In the genomic region with DNA sequence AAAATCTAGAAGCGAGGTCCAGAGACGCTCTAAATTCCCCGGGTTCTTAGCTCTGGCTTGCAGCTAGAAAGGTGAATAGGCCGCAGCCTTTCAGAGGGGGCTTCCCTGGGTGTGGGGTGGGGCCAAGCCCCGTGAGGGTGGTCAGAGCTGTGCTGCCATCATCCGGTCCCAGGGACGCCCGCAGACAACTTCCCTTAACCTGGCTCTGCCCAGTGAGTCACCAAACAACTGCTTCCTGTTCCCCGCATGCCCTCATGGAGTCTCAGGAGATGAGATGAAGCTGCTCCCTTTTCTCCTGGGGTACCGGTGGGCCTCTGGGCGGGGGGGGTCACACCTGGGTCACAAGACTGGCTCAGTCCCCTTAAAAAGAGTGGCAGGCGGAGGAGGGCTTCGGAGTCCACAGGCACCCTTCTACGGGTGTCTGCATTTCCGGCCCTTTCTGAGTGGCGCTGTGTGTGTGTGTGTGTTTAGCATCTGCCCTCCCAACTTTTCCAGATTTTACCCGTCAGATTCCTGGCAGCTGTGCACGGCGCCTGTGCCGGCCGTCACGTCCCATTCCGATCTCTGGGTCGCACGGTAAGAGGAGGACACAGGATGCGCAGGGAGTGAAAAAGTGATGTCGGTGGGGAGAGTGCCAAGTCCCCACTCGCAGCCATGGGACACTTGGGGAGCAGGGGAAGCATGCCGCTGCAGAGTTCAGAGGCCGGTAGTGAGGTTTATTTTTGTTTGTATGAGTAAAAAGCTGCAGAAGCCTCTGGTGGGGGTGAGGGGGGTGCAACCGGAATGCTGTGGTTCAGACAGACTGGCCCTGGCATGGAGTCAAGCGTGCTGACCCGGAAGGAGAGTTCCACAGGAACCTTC, we compare ENCODE assay signal across 10 cellular contexts. TPM values are rescaled to one million over a fixed set of nuclear protein-coding genes. Genes with fewer than 3 reads are reported as not detected.
DNase-seq lines count a peak whose midpoint lies in the region; ATAC-seq, FAIRE-seq and TF ChIP-seq lines count a peak whose summit lies in the region.
"Had no signal": no experiment of that assay in that cellular context is flagged by ENCODE, and none has a peak within 500 bp of the region (broad histone marks: within the 10 kb centered on the region; RNA-seq: fewer than 3 reads in every experiment).

No MANE protein-coding gene starts in this region.

- H3K4me3 Mint-ChIP-seq in stimulated activated memory B cell treated with anti-CD40 and anti-IgM and Interleukin-4, amounts not matched to agents 10 μg/mL and 1 μg/mL and 100 μg/mL, for 72 hours = peak overlapping the region; percentile 7
- no peak overlapping the region for H3K4me3 Mint-ChIP-seq in immature natural killer cell

- TF ChIP-seq CTCF in adrenal gland (IDR thresholded peaks at IDR 0.05) = no peak

- H3K4me3 ChIP-seq in adrenal gland = no peak overlapping the region

- no peaks in the 10 kb centered on the region for H3K9me3 Mint-ChIP-seq in stimulated activated memory B cell treated with anti-CD40 and anti-IgM and Interleukin-4, amounts not matched to agents 10 μg/mL and 1 μg/mL and 100 μg/mL, for 72 hours
- H3K9me3 Mint-ChIP-seq in immature natural killer cell = no peaks in the 10 kb centered on the region

- H3K27me3 Mint-ChIP-seq in stimulated activated memory B cell treated with anti-CD40 and anti-IgM and Interleukin-4, amounts not matched to agents 10 μg/mL and 1 μg/mL and 100 μg/mL, for 72 hours = no peaks in the 10 kb centered on the region
- peaks cover 2 to 11% (median 6%) of the 10 kb centered on the region in 3 donors for H3K27me3 Mint-ChIP-seq in immature natural killer cell (ENCODE audit: low read depth in 3 of 3)

- ATAC-seq in stimulated activated memory B cell treated with anti-CD40 and anti-IgM and Interleukin-4, amounts not matched to agents 10 μg/mL and 1 μg/mL and 100 μg/mL, for 72 hours = no peak
- ATAC-seq in HG03039 (IDR thresholded peaks at IDR 0.05; ENCODE audit: unreplicated experiment) = no peak

- H3K9me3 ChIP-seq in adrenal gland (replicated peaks in 1 of 3) = no peaks in the 10 kb centered on the region

- no peak for TF ChIP-seq POLR2A in adrenal gland (IDR thresholded peaks at IDR 0.05)

- DNase-seq in Kasumi-1 (lab: John Stamatoyannopoulos, UW) = peak; percentile 9 to 13
- DNase-seq in adrenal gland = peak in 6 of 7 donors; percentile 58 to 83 (median 67)
- peak; percentile 87 for DNase-seq in hepatic stellate cell (ENCODE audit: low spot score)
- no peak for DNase-seq in HuH-7 (ENCODE audit: low spot score)
- no peak for DNase-seq in HTR-8/SVneo (ENCODE audit: insufficient read length, low spot score)
- no peak for DNase-seq in immature natural killer cell
- DNase-seq: T-helper 9 cell had no signal

- FAIRE-seq in HTR-8/SVneo (lab: Jason Lieb, UNC) = no peak

- H3K27ac ChIP-seq in adrenal gland = peak overlapping the region in 4 of 5 donors; percentile 71 to 91 (median 82)

- H3K36me3 Mint-ChIP-seq in stimulated activated memory B cell treated with anti-CD40 and anti-IgM and Interleukin-4, amounts not matched to agents 10 μg/mL and 1 μg/mL and 100 μg/mL, for 72 hours = peaks cover 45% of the 10 kb centered on the region
- peaks cover 4 to 31% (median 20%) of the 10 kb centered on the region in 3 donors for H3K36me3 Mint-ChIP-seq in immature natural killer cell

- WGBS in adrenal gland, 4 donors = 62 to 76% (median 65%) methylated on average over 27 to 33 of the region's 33 CpGs

- H3K36me3 ChIP-seq in adrenal gland (replicated peaks in 1 of 2) = peaks cover 0 to 8% of the 10 kb centered on the region in 2 donors

- peaks cover 59% of the 10 kb centered on the region for H3K4me1 Mint-ChIP-seq in stimulated activated memory B cell treated with anti-CD40 and anti-IgM and Interleukin-4, amounts not matched to agents 10 μg/mL and 1 μg/mL and 100 μg/mL, for 72 hours
- peaks cover 19 to 47% of the 10 kb centered on the region in 2 donors for H3K4me1 Mint-ChIP-seq in immature natural killer cell

- no peaks in the 10 kb centered on the region for H3K27me3 ChIP-seq in adrenal gland

- H3K27ac Mint-ChIP-seq in stimulated activated memory B cell treated with anti-CD40 and anti-IgM and Interleukin-4, amounts not matched to agents 10 μg/mL and 1 μg/mL and 100 μg/mL, for 72 hours = peak overlapping the region; percentile 92
- no peak overlapping the region for H3K27ac Mint-ChIP-seq in immature natural killer cell

- intact Hi-C loops in adrenal gland (cut with DNase I) = no loop called here

- H3K4me1 ChIP-seq in adrenal gland (replicated peaks in 1 of 2) = peaks cover 6 to 51% of the 10 kb centered on the region in 2 donors

RNA-seq across cellular contexts. Expression of gene HIC1, which starts 16.7 kb away (rescaled TPM):
- 10 to 100 TPM in 7 of 8 donors, 1 to 10 TPM in 1; 9.8 to 61.8 (median 31.5) TPM for total RNA-seq in adrenal gland
- polyA plus RNA-seq in adrenal gland (10 to 100 TPM in 1 of 3 donors, 1 to 10 TPM in 1, under 1 TPM in 1; 0.92 to 16.7 (median 7.7) TPM), immature natural killer cell (1 to 10 TPM in 2 of 3 donors, under 1 TPM in 1; 0.90 to 5.9 (median 1.2) TPM)

RNA-seq across cellular contexts. Expression of gene OVCA2, which starts 29.8 kb away (rescaled TPM):
- total RNA-seq in adrenal gland = 10 to 100 TPM; 37.2 to 75.9 (median 55.6) TPM
- polyA plus RNA-seq in adrenal gland (100 to 1,000 TPM in 2 of 3 donors, 10 to 100 TPM in 1; 57.5 to 155 (median 102) TPM), immature natural killer cell (100 to 1,000 TPM in 2 of 3 donors, 10 to 100 TPM in 1; 90.6 to 107 (median 104) TPM)

RNA-seq across cellular contexts. Expression of gene DPH1, which starts 41.7 kb away (rescaled TPM):
- total RNA-seq in adrenal gland = 10 to 100 TPM; 37.7 to 65.3 (median 57.7) TPM
- polyA plus RNA-seq in adrenal gland (100 to 1,000 TPM in 1 of 3 donors, 10 to 100 TPM in 2; 34.3 to 100 (median 69.7) TPM), immature natural killer cell (10 to 100 TPM; 18.6 to 26.4 (median 21.4) TPM)

RNA-seq across cellular contexts. Expression of gene RTN4RL1, which starts 46.5 kb away (rescaled TPM):
- total RNA-seq in adrenal gland = 1 to 10 TPM; 5.1 to 9.4 (median 8.0) TPM
- 1 to 10 TPM; 1.8 to 2.4 (median 1.9) TPM for polyA plus RNA-seq in adrenal gland
- polyA plus RNA-seq in immature natural killer cell = under 1 TPM in 1 of 3 donors, not detected in 2; 0.37 TPM
- total RNA-seq: mononuclear cell had no signal

Comparison
In these comparisons a context has a peak if more than half of its experiments do, and no peak if none do; other contexts are left out.
1. DNase-seq: peak in Kasumi-1 (2 of 2), adrenal gland (6 of 7) and hepatic stellate cell (single experiment); none in HuH-7 (single experiment), HTR-8/SVneo (single experiment) and immature natural killer cell (0 of 3).